ENCODE assay signal across 18 cellular contexts in genomic region chr10:985361-985760, GRCh38. TPM values are rescaled to one million over a fixed set of nuclear protein-coding genes. Genes with fewer than 3 reads are reported as not detected.
DNase-seq lines count a peak whose midpoint lies in the region; ATAC-seq and TF ChIP-seq lines count a peak whose summit lies in the region.
"Had no signal": no experiment of that assay in that cellular context is flagged by ENCODE, and none has a peak within 500 bp of the region (broad histone marks: within the 10 kb centered on the region; RNA-seq: fewer than 3 reads in every experiment).

No MANE protein-coding gene starts in this region.

- H3K27ac Mint-ChIP-seq in Calu3 (ENCODE audit: unreplicated experiment): peak overlapping the region; percentile 98
- H3K27ac Mint-ChIP-seq: CD4-positive, alpha-beta T cell had no signal

- no peak for DNase-seq in Calu3
- no peak for DNase-seq in SJSA1 (ENCODE audit: low read depth in 1 of 2, low spot score in 2 of 2)
- no peak for DNase-seq in lower lobe of right lung
- DNase-seq in thyroid gland: no peak
- no peak for DNase-seq in left colon
- DNase-seq: CD4-positive, alpha-beta T cell; NCI-H1417 treated with DMSO at 0.1 percent for 48 hours; NCI-H748 treated with DMSO at 0.1 percent for 48 hours; NK-92 treated with Interleukin-12 subunit alpha and Interleukin-12 subunit beta, amount 100 ng/mL, for 24 hours had no signal

- H3K9me3 Mint-ChIP-seq in Calu3 (ENCODE audit: low read depth, unreplicated experiment): peaks cover 6% of the 10 kb centered on the region

- no TSS peak for BruUV-seq in Calu3 (replicated peaks; lab: Mats Ljungman, UMichigan)

- ATAC-seq in lower lobe of right lung: no peak
- ATAC-seq in GM18520 (IDR thresholded peaks at IDR 0.05; ENCODE audit: unreplicated experiment): no peak
- no peak for ATAC-seq in GM19351 (IDR thresholded peaks at IDR 0.05; ENCODE audit: unreplicated experiment)
- ATAC-seq in left colon: no peak
- ATAC-seq: A549, GM12878, SK-N-SH treated with all-trans-retinoic acid at 6 μM for 48 hours had no signal

- 91 to 94% methylated on average over 2 of the region's 2 CpGs for WGBS in thyroid gland, 2 donors

- H3K27me3 ChIP-seq in SJSA1 (replicated peaks): no peaks in the 10 kb centered on the region
- no peaks in the 10 kb centered on the region for H3K27me3 ChIP-seq in lower lobe of right lung (ENCODE audit: low read depth)
- H3K27me3 ChIP-seq in thyroid gland: no peaks in the 10 kb centered on the region

- peaks cover 56% of the 10 kb centered on the region for H3K36me3 ChIP-seq in SJSA1
- H3K36me3 ChIP-seq in lower lobe of right lung: no peaks in the 10 kb centered on the region
- H3K36me3 ChIP-seq in thyroid gland: no peaks in the 10 kb centered on the region

- H3K9me3 ChIP-seq in SJSA1 (replicated peaks): peaks cover 4% of the 10 kb centered on the region
- H3K9me3 ChIP-seq in lower lobe of right lung: peaks cover 8% of the 10 kb centered on the region
- no peaks in the 10 kb centered on the region for H3K9me3 ChIP-seq in thyroid gland

- H3K27me3 Mint-ChIP-seq in Calu3 (ENCODE audit: unreplicated experiment): no peaks in the 10 kb centered on the region
- H3K27me3 Mint-ChIP-seq: CD4-positive, alpha-beta T cell had no signal

- H3K36me3 Mint-ChIP-seq in Calu3 (ENCODE audit: insufficient read depth, unreplicated experiment): peaks cover 70% of the 10 kb centered on the region

- H3K27ac ChIP-seq in SJSA1: peak overlapping the region; percentile 99; the same call in 1 of the 2 replicates
- peak overlapping the region; percentile 96 for H3K27ac ChIP-seq in lower lobe of right lung
- H3K27ac ChIP-seq in thyroid gland: peak overlapping the region; percentile 66 to 85 (median 76)
- H3K27ac ChIP-seq: A549 had no signal

- CTCF ChIA-PET in Calu3 (lab: Charles Lee): interaction anchor here (1.6 kb wide), 1 partner anchor 11 kb away, joined by 12 read pairs; no protein-coding TSS in a partner anchor

- H3K4me1 Mint-ChIP-seq in Calu3 (ENCODE audit: low read depth, unreplicated experiment): peaks cover 30% of the 10 kb centered on the region

- TF ChIP-seq CTCF in Calu3 (IDR thresholded peaks at IDR 0.05; ENCODE audit: unreplicated experiment) (no peak), lower lobe of right lung (IDR thresholded peaks at IDR 0.05) (no peak), thyroid gland (IDR thresholded peaks at IDR 0.05) (no peak)

- H3K4me1 ChIP-seq in SJSA1 (replicated peaks): peaks cover 46% of the 10 kb centered on the region
- H3K4me1 ChIP-seq in lower lobe of right lung: peaks cover 38% of the 10 kb centered on the region
- peaks cover 28 to 36% of the 10 kb centered on the region in 2 donors for H3K4me1 ChIP-seq in thyroid gland

- no peak for TF ChIP-seq POLR2A in thyroid gland (IDR thresholded peaks at IDR 0.05)

- intact Hi-C loops in Calu3 (cut with micrococcal nuclease; ENCODE audit: unreplicated experiment): loop anchor here (2.0 to 10.0 kb wide), 2 partner anchors 55 to 151 kb away; partner anchors contain the start of gene LARP4B
- intact Hi-C loops in lower lobe of right lung (cut with DNase I): no loop called here
- intact Hi-C loops in thyroid gland (cut with DNase I): loop anchor here (5.0 to 10.0 kb wide), 2 partner anchors 53 to 161 kb away; partner anchors contain the start of gene LARP4B
- intact Hi-C loops in left colon (cut with DNase I, micrococcal nuclease): no loop called here

- H3K4me3 Mint-ChIP-seq in Calu3 (ENCODE audit: low read depth, unreplicated experiment): no peak overlapping the region

- H3K4me3 ChIP-seq in SJSA1 (no peak overlapping the region), lower lobe of right lung (peak overlapping the region; percentile 31), thyroid gland (replicated peaks in 1 of 3) (no peak overlapping the region)
- H3K4me3 ChIP-seq: A549, GM12878 had no signal

RNA-seq across cellular contexts. Expression of gene GTPBP4, which starts 2.9 kb away (rescaled TPM):
- total RNA-seq in Calu3 (2022) (123 and 128 TPM in 2 replicates), lower lobe of right lung (28.9 TPM), thyroid gland (10 to 100 TPM; 12.0 to 24.6 (median 19.8) TPM), left colon (10 to 100 TPM; 22.7 to 35.6 TPM)
- total RNA-seq in SJSA1 (2014; rRNA removed; shearing (Covaris generic)): 77.6 and 87.4 TPM in 2 replicates

RNA-seq across cellular contexts. Expression of gene IDI2, which starts 40.3 kb away (rescaled TPM):
- not detected in 2 replicates for total RNA-seq in Calu3 (2022)
- not detected in 2 replicates for total RNA-seq in SJSA1 (2014; rRNA removed; shearing (Covaris generic))
- total RNA-seq in lower lobe of right lung: not detected
- total RNA-seq in thyroid gland: not detected
- total RNA-seq in left colon: not detected
- total RNA-seq: CD4-positive, alpha-beta T cell; GM12878; HT1080; M059J; NCI-H460; OCI-LY7 had no signal

RNA-seq across cellular contexts. Expression of gene LARP4B, which starts 53.9 kb away (rescaled TPM):
- total RNA-seq in Calu3 (2022): 181 and 183 TPM in 2 replicates
- 37.8 and 47.7 TPM in 2 replicates for total RNA-seq in SJSA1 (2014; rRNA removed; shearing (Covaris generic))
- 114 TPM for total RNA-seq in lower lobe of right lung
- 100 to 1,000 TPM in 1 of 4 donors, 10 to 100 TPM in 3; 68.6 to 113 (median 87.4) TPM for total RNA-seq in thyroid gland
- total RNA-seq in left colon: 100 to 1,000 TPM; 124 to 152 TPM

Comparison
In these comparisons a context has a peak if more than half of its experiments do, and no peak if none do; other contexts are left out.
1. intact Hi-C loops: an anchor here in Calu3 (2.0 to 10.0 kb wide) and thyroid gland (5.0 to 10.0 kb wide); none called in lower lobe of right lung and left colon.